ENCODE assay signal across 1 cellular context in the genomic region with DNA sequence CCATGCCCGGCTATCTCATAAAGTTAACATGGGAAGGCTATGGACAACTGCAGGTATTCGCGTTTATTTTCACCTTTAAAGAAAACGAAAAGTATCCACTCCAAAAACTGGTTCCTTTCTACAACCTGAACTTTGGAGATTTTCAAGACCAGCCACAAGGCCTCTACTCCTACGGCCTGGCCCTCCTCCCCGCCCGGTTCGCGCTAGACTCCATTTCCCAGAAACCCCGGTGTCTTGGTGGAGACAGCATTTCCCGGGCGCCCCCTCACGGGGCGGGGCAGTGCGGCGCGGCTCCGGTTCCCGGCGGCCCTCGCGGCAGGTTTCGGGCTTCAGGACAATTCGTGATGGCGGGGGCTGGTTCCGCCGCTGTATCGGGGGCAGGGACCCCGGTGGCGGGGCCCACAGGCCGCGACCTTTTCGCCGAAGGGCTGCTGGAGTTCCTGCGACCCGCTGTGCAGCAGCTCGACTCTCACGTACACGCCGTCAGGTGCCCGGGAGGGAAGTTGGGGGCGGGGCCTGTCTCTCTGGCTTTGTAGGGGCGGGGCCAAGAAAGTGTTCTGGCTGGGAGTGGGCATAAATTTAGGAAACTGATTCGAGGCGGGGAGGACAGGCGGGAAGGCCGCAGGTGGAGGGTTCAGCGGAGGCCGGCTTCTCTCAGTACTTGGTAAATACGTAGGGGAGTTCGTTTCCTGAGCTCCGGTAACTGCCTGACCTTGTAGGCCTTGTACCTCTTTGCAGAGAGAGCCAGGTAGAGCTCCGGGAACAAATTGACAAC.
TF ChIP-seq lines count a peak whose summit lies in the region.

TSS of gene SNAPIN (plus strand) at position 304 of the 775 bp plus-strand sequence. CDS start at position 345, 41 bp downstream.

TF ChIP-seq in HepG2, 621 proteins besides CTCF, POLR2A, EP300 and RAD21 (continued from another document):
- TF ChIP-seq, protein P1, sequence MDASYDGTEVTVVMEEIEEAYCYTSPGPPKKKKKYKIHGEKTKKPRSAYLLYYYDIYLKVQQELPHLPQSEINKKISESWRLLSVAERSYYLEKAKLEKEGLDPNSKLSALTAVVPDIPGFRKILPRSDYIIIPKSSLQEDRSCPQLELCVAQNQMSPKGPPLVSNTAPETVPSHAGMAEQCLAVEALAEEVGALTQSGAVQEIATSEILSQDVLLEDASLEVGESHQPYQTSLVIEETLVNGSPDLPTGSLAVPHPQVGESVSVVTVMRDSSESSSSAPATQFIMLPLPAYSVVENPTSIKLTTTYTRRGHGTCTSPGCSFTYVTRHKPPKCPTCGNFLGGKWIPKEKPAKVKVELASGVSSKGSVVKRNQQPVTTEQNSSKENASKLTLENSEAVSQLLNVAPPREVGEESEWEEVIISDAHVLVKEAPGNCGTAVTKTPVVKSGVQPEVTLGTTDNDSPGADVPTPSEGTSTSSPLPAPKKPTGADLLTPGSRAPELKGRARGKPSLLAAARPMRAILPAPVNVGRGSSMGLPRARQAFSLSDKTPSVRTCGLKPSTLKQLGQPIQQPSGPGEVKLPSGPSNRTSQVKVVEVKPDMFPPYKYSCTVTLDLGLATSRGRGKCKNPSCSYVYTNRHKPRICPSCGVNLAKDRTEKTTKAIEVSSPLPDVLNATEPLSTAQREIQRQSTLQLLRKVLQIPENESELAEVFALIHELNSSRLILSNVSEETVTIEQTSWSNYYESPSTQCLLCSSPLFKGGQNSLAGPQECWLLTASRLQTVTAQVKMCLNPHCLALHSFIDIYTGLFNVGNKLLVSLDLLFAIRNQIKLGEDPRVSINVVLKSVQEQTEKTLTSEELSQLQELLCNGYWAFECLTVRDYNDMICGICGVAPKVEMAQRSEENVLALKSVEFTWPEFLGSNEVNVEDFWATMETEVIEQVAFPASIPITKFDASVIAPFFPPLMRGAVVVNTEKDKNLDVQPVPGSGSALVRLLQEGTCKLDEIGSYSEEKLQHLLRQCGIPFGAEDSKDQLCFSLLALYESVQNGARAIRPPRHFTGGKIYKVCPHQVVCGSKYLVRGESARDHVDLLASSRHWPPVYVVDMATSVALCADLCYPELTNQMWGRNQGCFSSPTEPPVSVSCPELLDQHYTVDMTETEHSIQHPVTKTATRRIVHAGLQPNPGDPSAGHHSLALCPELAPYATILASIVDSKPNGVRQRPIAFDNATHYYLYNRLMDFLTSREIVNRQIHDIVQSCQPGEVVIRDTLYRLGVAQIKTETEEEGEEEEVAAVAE (CRISPR knock-in tag; IDR thresholded peaks at IDR 0.05; ENCODE audit: borderline replicate concordance) = peak; percentile 94
- TF ChIP-seq ZKSCAN8 (CRISPR knock-in tag; IDR thresholded peaks at IDR 0.05; ENCODE audit: borderline replicate concordance) = no peak
- TF ChIP-seq, protein P2, sequence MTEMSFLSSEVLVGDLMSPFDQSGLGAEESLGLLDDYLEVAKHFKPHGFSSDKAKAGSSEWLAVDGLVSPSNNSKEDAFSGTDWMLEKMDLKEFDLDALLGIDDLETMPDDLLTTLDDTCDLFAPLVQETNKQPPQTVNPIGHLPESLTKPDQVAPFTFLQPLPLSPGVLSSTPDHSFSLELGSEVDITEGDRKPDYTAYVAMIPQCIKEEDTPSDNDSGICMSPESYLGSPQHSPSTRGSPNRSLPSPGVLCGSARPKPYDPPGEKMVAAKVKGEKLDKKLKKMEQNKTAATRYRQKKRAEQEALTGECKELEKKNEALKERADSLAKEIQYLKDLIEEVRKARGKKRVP (CRISPR knock-in tag; IDR thresholded peaks at IDR 0.05) = no peak; a peak in 2 of 4 replicates
- peak; percentile 65 for TF ChIP-seq DMAP1 (CRISPR knock-in tag; IDR thresholded peaks at IDR 0.05)
- TF ChIP-seq, protein P3, sequence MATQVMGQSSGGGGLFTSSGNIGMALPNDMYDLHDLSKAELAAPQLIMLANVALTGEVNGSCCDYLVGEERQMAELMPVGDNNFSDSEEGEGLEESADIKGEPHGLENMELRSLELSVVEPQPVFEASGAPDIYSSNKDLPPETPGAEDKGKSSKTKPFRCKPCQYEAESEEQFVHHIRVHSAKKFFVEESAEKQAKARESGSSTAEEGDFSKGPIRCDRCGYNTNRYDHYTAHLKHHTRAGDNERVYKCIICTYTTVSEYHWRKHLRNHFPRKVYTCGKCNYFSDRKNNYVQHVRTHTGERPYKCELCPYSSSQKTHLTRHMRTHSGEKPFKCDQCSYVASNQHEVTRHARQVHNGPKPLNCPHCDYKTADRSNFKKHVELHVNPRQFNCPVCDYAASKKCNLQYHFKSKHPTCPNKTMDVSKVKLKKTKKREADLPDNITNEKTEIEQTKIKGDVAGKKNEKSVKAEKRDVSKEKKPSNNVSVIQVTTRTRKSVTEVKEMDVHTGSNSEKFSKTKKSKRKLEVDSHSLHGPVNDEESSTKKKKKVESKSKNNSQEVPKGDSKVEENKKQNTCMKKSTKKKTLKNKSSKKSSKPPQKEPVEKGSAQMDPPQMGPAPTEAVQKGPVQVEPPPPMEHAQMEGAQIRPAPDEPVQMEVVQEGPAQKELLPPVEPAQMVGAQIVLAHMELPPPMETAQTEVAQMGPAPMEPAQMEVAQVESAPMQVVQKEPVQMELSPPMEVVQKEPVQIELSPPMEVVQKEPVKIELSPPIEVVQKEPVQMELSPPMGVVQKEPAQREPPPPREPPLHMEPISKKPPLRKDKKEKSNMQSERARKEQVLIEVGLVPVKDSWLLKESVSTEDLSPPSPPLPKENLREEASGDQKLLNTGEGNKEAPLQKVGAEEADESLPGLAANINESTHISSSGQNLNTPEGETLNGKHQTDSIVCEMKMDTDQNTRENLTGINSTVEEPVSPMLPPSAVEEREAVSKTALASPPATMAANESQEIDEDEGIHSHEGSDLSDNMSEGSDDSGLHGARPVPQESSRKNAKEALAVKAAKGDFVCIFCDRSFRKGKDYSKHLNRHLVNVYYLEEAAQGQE (IDR thresholded peaks at IDR 0.05; ENCODE audit: borderline replicate concordance in 1 of 2, low read depth in 1 of 2, low read length in 2 of 2) = peak in 1 of 2 experiments; percentile 50; a peak in 1 of 4 replicates
- TF ChIP-seq, protein P4, sequence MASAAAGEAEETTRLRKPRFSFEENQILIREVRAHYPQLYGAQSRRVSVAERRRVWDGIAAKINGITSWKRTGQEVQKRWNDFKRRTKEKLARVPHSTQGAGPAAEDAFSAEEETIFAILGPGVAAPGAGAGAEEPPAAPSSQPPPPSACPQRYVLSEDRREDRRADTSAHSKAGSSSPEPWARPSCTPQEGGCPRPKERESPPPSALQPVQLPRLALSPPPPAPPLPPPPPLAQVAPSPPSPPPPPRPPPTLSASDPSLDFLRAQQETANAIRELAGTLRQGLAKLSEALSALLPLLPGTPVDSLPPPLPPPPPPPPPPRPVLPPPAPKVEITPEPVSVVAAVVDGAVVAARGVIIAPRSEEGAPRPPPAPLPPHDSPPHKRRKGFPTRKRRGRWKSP (CRISPR knock-in tag; IDR thresholded peaks at IDR 0.05) = no peak
- TF ChIP-seq PPARG (CRISPR knock-in tag; conservative IDR thresholded peaks at IDR 0.05) = 0 out of 2 replicates have a peak, but pooled peaks have one; percentile 30
- peak; percentile 58; the same call in 1 of the 2 replicates for TF ChIP-seq ZNF501 (CRISPR knock-in tag; IDR thresholded peaks at IDR 0.05)
- TF ChIP-seq ZNF569 (CRISPR knock-in tag; IDR thresholded peaks at IDR 0.05; ENCODE audit: borderline replicate concordance) = peak; percentile 81; the same call in 1 of the 2 replicates
- no peak for TF ChIP-seq MZF1 (CRISPR knock-in tag; IDR thresholded peaks at IDR 0.05; ENCODE audit: borderline replicate concordance)
- peak; percentile 52 for TF ChIP-seq TAF15 (IDR thresholded peaks at IDR 0.05; ENCODE audit: low read depth, low read length, poor library complexity, severe bottlenecking)
- TF ChIP-seq ZNF703 (CRISPR knock-in tag; IDR thresholded peaks at IDR 0.05; ENCODE audit: borderline replicate concordance) = no peak
- TF ChIP-seq, protein P5, sequence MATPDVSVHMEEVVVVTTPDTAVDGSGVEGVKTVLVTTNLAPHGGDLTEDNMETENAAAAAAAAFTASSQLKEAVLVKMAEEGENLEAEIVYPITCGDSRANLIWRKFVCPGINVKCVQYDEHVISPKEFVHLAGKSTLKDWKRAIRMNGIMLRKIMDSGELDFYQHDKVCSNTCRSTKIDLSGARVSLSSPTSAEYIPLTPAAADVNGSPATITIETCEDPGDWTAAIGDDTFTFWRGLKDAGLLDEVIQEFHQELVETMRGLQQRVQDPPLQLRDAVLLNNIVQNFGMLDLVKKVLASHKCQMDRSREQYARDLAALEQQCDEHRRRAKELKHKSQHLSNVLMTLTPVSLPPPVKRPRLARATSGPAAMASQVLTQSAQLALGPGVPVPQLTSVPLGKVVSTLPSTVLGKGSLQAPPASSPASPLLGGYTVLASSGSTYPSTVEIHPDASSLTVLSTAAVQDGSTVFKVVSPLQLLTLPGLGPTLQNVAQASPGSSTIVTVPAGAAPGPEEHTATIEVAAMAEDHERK (CRISPR knock-in tag; IDR thresholded peaks at IDR 0.05; ENCODE audit: low read depth) = peak; percentile 50; the same call in 1 of the 2 replicates
- peak; percentile 92 for TF ChIP-seq RBFOX2 (IDR thresholded peaks at IDR 0.05; ENCODE audit: low read depth, low read length)
- TF ChIP-seq MAZ (IDR thresholded peaks at IDR 0.05; ENCODE audit: borderline replicate concordance, low read depth, low read length) = peak; percentile 84; the same call in 1 of the 2 replicates
- no peak for TF ChIP-seq MAZ (CRISPR knock-in tag; IDR thresholded peaks at IDR 0.05; ENCODE audit: low read depth)
- no peak for TF ChIP-seq DNMT3B (CRISPR knock-in tag; conservative IDR thresholded peaks at IDR 0.05)
- TF ChIP-seq KLF9 (CRISPR knock-in tag; IDR thresholded peaks at IDR 0.05; ENCODE audit: low read depth) = 0 out of 2 replicates have a peak, but pooled peaks have one; percentile 37
- peak; percentile 89 for TF ChIP-seq NR2C2 (CRISPR knock-in tag; IDR thresholded peaks at IDR 0.05; ENCODE audit: borderline replicate concordance)
- TF ChIP-seq GATAD1 (CRISPR knock-in tag; IDR thresholded peaks at IDR 0.05) = peak; percentile 84
- 0 out of 2 replicates have a peak, but pooled peaks have one; percentile 49 for TF ChIP-seq ZHX2 (IDR thresholded peaks at IDR 0.05; ENCODE audit: low read depth)
- no peak for TF ChIP-seq ZHX2 (CRISPR knock-in tag; IDR thresholded peaks at IDR 0.05; ENCODE audit: borderline replicate concordance)
- TF ChIP-seq, protein P6, sequence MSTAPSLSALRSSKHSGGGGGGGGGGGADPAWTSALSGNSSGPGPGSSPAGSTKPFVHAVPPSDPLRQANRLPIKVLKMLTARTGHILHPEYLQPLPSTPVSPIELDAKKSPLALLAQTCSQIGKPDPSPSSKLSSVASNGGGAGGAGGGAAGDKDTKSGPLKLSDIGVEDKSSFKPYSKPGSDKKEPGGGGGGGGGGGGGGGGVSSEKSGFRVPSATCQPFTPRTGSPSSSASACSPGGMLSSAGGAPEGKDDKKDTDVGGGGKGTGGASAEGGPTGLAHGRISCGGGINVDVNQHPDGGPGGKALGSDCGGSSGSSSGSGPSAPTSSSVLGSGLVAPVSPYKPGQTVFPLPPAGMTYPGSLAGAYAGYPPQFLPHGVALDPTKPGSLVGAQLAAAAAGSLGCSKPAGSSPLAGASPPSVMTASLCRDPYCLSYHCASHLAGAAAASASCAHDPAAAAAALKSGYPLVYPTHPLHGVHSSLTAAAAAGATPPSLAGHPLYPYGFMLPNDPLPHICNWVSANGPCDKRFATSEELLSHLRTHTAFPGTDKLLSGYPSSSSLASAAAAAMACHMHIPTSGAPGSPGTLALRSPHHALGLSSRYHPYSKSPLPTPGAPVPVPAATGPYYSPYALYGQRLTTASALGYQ (CRISPR knock-in tag; IDR thresholded peaks at IDR 0.05) = peak; percentile 48; the same call in 1 of the 2 replicates
- no peak for TF ChIP-seq LCORL (IDR thresholded peaks at IDR 0.05)
- peak; percentile 80 for TF ChIP-seq LCORL (CRISPR knock-in tag; IDR thresholded peaks at IDR 0.05)
- 0 out of 2 replicates have a peak, but pooled peaks have one; percentile 40 for TF ChIP-seq ZNF225 (CRISPR knock-in tag; IDR thresholded peaks at IDR 0.05)
- no peak for TF ChIP-seq KLF11 (CRISPR knock-in tag; IDR thresholded peaks at IDR 0.05)
